In the genomic region with DNA sequence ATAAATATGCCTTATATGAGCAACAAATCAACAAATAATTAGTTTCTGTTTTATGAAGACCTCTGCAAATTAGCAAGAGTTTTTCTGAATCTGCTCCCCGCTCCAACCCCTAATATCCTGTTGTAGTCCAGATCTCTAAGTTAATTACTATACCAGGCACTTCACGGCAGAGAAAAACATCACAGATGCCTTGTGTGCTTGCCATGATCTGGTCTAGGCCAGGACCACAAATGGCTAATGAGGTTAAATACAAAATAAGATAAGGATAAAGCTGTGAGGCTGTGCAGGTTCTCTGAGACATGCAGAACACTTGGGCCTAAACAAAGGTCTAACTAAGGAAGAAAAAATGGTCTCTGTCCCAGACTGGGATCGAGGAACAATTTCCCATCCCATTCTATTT, we compare ENCODE assay signal across 2 cellular contexts.
A peak's percentile ranks its signal among the peaks of the same experiment; 100 is the strongest.
TF ChIP-seq lines count a peak whose summit lies in the region.

No MANE protein-coding gene starts in this region.

TF ChIP-seq in SK-N-SH, 30 proteins besides CTCF, POLR2A, EP300 and RAD21 (continues in another document):
- TF ChIP-seq ELF1 (IDR thresholded peaks at IDR 0.05) = no peak
- no peak for TF ChIP-seq NRF1 (IDR thresholded peaks at IDR 0.05; ENCODE audit: low read depth, low read length)
- TF ChIP-seq YY1 (IDR thresholded peaks at IDR 0.05; ENCODE audit: low read depth) = no peak
- TF ChIP-seq, protein P1, sequence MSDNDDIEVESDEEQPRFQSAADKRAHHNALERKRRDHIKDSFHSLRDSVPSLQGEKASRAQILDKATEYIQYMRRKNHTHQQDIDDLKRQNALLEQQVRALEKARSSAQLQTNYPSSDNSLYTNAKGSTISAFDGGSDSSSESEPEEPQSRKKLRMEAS (IDR thresholded peaks at IDR 0.05; ENCODE audit: low read depth) = no peak
- peak; percentile 89 for TF ChIP-seq CHD2 (IDR thresholded peaks at IDR 0.05; ENCODE audit: low read length, partially characterized antibody)
- no peak for TF ChIP-seq FOXM1 (IDR thresholded peaks at IDR 0.05; ENCODE audit: low read depth)
- TF ChIP-seq GABPA (IDR thresholded peaks at IDR 0.05; ENCODE audit: low read depth) = no peak
- TF ChIP-seq MXI1 (IDR thresholded peaks at IDR 0.05; ENCODE audit: low read depth, low read length) = peak; percentile 29; the same call in 1 of the 2 replicates
- TF ChIP-seq, protein P2, sequence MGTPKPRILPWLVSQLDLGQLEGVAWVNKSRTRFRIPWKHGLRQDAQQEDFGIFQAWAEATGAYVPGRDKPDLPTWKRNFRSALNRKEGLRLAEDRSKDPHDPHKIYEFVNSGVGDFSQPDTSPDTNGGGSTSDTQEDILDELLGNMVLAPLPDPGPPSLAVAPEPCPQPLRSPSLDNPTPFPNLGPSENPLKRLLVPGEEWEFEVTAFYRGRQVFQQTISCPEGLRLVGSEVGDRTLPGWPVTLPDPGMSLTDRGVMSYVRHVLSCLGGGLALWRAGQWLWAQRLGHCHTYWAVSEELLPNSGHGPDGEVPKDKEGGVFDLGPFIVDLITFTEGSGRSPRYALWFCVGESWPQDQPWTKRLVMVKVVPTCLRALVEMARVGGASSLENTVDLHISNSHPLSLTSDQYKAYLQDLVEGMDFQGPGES (IDR thresholded peaks at IDR 0.05; ENCODE audit: low read depth, low read length) = no peak
- no peak for TF ChIP-seq TAF1 (IDR thresholded peaks at IDR 0.05; ENCODE audit: borderline replicate concordance, low read depth, low read length)
- TF ChIP-seq, protein P3, sequence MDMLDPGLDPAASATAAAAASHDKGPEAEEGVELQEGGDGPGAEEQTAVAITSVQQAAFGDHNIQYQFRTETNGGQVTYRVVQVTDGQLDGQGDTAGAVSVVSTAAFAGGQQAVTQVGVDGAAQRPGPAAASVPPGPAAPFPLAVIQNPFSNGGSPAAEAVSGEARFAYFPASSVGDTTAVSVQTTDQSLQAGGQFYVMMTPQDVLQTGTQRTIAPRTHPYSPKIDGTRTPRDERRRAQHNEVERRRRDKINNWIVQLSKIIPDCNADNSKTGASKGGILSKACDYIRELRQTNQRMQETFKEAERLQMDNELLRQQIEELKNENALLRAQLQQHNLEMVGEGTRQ (IDR thresholded peaks at IDR 0.05; ENCODE audit: borderline replicate concordance, low read depth, low read length) = no peak
- no peak; the same call in 1 of the 2 replicates for TF ChIP-seq NFIC (IDR thresholded peaks at IDR 0.05; ENCODE audit: borderline replicate concordance)
- TF ChIP-seq SMC3 (IDR thresholded peaks at IDR 0.05; ENCODE audit: low read depth, low read length) = no peak; the same call in 1 of the 2 replicates
- no peak for TF ChIP-seq JUND (IDR thresholded peaks at IDR 0.05)
- TF ChIP-seq POLR2AphosphoS5 (IDR thresholded peaks at IDR 0.05; ENCODE audit: low read depth, low read length) = peak; percentile 58; the same call in 1 of the 2 replicates
- TF ChIP-seq FOXJ3 (CRISPR knock-in tag; IDR thresholded peaks at IDR 0.05) = peak; percentile 98
- no peak for TF ChIP-seq RXRA (IDR thresholded peaks at IDR 0.05; ENCODE audit: borderline replicate concordance, low read depth)
- no peak for TF ChIP-seq RFX5 (IDR thresholded peaks at IDR 0.05; ENCODE audit: low read length)
- no peak for TF ChIP-seq FOSL2 (IDR thresholded peaks at IDR 0.05; ENCODE audit: borderline replicate concordance, low read depth)
- no peak for TF ChIP-seq SIN3A (IDR thresholded peaks at IDR 0.05; ENCODE audit: borderline replicate concordance, low read depth, low read length)
- peak; percentile 97 for TF ChIP-seq GATA2 (CRISPR knock-in tag; IDR thresholded peaks at IDR 0.05)
- TF ChIP-seq EZH2phosphoT487 (IDR thresholded peaks at IDR 0.05; ENCODE audit: borderline replicate concordance, low read depth) = no peak
- TF ChIP-seq, protein P4, sequence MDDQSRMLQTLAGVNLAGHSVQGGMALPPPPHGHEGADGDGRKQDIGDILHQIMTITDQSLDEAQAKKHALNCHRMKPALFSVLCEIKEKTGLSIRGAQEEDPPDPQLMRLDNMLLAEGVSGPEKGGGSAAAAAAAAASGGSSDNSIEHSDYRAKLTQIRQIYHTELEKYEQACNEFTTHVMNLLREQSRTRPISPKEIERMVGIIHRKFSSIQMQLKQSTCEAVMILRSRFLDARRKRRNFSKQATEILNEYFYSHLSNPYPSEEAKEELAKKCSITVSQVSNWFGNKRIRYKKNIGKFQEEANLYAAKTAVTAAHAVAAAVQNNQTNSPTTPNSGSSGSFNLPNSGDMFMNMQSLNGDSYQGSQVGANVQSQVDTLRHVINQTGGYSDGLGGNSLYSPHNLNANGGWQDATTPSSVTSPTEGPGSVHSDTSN (IDR thresholded peaks at IDR 0.05) = no peak
- TF ChIP-seq TCF12 (IDR thresholded peaks at IDR 0.05) = peak; percentile 71
- TF ChIP-seq, protein P5, sequence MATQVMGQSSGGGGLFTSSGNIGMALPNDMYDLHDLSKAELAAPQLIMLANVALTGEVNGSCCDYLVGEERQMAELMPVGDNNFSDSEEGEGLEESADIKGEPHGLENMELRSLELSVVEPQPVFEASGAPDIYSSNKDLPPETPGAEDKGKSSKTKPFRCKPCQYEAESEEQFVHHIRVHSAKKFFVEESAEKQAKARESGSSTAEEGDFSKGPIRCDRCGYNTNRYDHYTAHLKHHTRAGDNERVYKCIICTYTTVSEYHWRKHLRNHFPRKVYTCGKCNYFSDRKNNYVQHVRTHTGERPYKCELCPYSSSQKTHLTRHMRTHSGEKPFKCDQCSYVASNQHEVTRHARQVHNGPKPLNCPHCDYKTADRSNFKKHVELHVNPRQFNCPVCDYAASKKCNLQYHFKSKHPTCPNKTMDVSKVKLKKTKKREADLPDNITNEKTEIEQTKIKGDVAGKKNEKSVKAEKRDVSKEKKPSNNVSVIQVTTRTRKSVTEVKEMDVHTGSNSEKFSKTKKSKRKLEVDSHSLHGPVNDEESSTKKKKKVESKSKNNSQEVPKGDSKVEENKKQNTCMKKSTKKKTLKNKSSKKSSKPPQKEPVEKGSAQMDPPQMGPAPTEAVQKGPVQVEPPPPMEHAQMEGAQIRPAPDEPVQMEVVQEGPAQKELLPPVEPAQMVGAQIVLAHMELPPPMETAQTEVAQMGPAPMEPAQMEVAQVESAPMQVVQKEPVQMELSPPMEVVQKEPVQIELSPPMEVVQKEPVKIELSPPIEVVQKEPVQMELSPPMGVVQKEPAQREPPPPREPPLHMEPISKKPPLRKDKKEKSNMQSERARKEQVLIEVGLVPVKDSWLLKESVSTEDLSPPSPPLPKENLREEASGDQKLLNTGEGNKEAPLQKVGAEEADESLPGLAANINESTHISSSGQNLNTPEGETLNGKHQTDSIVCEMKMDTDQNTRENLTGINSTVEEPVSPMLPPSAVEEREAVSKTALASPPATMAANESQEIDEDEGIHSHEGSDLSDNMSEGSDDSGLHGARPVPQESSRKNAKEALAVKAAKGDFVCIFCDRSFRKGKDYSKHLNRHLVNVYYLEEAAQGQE (IDR thresholded peaks at IDR 0.05; ENCODE audit: low read depth, low read length) = no peak
- peak; percentile 96 for TF ChIP-seq RCOR1 (IDR thresholded peaks at IDR 0.05; ENCODE audit: low read length)
- TF ChIP-seq, protein P6, sequence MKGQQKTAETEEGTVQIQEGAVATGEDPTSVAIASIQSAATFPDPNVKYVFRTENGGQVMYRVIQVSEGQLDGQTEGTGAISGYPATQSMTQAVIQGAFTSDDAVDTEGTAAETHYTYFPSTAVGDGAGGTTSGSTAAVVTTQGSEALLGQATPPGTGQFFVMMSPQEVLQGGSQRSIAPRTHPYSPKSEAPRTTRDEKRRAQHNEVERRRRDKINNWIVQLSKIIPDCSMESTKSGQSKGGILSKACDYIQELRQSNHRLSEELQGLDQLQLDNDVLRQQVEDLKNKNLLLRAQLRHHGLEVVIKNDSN (IDR thresholded peaks at IDR 0.05; ENCODE audit: borderline replicate concordance, low read depth) = no peak

TF ChIP-seq in H1, 55 proteins besides CTCF, POLR2A, EP300 and RAD21:
- TF ChIP-seq TEAD4 (IDR thresholded peaks at IDR 0.05; ENCODE audit: low read depth, low read length) (no peak), HDAC2 (IDR thresholded peaks at IDR 0.05; ENCODE audit: borderline replicate concordance in 1 of 2, low read depth in 2 of 2, low read length in 2 of 2) (no peak), BACH1 (IDR thresholded peaks at IDR 0.05; ENCODE audit: low read length) (no peak), POLR2AphosphoS5 (IDR thresholded peaks at IDR 0.05; ENCODE audit: low read depth, low read length) (no peak), BRCA1 (IDR thresholded peaks at IDR 0.05; ENCODE audit: low read depth, low read length) (no peak), POU5F1 (IDR thresholded peaks at IDR 0.05; ENCODE audit: low read depth, low read length) (no peak), YY1 (IDR thresholded peaks at IDR 0.05; ENCODE audit: low read depth, low read length) (no peak), SAP30 (IDR thresholded peaks at IDR 0.05; ENCODE audit: insufficient read depth, insufficient replicate concordance, low read length) (no peak)
- TF ChIP-seq, protein P7, sequence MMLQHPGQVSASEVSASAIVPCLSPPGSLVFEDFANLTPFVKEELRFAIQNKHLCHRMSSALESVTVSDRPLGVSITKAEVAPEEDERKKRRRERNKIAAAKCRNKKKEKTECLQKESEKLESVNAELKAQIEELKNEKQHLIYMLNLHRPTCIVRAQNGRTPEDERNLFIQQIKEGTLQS (IDR thresholded peaks at IDR 0.05; ENCODE audit: insufficient read depth, low read depth, low read length) = no peak
- TF ChIP-seq, protein P8, sequence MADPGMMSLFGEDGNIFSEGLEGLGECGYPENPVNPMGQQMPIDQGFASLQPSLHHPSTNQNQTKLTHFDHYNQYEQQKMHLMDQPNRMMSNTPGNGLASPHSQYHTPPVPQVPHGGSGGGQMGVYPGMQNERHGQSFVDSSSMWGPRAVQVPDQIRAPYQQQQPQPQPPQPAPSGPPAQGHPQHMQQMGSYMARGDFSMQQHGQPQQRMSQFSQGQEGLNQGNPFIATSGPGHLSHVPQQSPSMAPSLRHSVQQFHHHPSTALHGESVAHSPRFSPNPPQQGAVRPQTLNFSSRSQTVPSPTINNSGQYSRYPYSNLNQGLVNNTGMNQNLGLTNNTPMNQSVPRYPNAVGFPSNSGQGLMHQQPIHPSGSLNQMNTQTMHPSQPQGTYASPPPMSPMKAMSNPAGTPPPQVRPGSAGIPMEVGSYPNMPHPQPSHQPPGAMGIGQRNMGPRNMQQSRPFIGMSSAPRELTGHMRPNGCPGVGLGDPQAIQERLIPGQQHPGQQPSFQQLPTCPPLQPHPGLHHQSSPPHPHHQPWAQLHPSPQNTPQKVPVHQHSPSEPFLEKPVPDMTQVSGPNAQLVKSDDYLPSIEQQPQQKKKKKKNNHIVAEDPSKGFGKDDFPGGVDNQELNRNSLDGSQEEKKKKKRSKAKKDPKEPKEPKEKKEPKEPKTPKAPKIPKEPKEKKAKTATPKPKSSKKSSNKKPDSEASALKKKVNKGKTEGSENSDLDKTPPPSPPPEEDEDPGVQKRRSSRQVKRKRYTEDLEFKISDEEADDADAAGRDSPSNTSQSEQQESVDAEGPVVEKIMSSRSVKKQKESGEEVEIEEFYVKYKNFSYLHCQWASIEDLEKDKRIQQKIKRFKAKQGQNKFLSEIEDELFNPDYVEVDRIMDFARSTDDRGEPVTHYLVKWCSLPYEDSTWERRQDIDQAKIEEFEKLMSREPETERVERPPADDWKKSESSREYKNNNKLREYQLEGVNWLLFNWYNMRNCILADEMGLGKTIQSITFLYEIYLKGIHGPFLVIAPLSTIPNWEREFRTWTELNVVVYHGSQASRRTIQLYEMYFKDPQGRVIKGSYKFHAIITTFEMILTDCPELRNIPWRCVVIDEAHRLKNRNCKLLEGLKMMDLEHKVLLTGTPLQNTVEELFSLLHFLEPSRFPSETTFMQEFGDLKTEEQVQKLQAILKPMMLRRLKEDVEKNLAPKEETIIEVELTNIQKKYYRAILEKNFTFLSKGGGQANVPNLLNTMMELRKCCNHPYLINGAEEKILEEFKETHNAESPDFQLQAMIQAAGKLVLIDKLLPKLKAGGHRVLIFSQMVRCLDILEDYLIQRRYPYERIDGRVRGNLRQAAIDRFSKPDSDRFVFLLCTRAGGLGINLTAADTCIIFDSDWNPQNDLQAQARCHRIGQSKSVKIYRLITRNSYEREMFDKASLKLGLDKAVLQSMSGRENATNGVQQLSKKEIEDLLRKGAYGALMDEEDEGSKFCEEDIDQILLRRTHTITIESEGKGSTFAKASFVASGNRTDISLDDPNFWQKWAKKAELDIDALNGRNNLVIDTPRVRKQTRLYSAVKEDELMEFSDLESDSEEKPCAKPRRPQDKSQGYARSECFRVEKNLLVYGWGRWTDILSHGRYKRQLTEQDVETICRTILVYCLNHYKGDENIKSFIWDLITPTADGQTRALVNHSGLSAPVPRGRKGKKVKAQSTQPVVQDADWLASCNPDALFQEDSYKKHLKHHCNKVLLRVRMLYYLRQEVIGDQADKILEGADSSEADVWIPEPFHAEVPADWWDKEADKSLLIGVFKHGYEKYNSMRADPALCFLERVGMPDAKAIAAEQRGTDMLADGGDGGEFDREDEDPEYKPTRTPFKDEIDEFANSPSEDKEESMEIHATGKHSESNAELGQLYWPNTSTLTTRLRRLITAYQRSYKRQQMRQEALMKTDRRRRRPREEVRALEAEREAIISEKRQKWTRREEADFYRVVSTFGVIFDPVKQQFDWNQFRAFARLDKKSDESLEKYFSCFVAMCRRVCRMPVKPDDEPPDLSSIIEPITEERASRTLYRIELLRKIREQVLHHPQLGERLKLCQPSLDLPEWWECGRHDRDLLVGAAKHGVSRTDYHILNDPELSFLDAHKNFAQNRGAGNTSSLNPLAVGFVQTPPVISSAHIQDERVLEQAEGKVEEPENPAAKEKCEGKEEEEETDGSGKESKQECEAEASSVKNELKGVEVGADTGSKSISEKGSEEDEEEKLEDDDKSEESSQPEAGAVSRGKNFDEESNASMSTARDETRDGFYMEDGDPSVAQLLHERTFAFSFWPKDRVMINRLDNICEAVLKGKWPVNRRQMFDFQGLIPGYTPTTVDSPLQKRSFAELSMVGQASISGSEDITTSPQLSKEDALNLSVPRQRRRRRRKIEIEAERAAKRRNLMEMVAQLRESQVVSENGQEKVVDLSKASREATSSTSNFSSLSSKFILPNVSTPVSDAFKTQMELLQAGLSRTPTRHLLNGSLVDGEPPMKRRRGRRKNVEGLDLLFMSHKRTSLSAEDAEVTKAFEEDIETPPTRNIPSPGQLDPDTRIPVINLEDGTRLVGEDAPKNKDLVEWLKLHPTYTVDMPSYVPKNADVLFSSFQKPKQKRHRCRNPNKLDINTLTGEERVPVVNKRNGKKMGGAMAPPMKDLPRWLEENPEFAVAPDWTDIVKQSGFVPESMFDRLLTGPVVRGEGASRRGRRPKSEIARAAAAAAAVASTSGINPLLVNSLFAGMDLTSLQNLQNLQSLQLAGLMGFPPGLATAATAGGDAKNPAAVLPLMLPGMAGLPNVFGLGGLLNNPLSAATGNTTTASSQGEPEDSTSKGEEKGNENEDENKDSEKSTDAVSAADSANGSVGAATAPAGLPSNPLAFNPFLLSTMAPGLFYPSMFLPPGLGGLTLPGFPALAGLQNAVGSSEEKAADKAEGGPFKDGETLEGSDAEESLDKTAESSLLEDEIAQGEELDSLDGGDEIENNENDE (IDR thresholded peaks at IDR 0.05; ENCODE audit: insufficient replicate concordance, low read length) = no peak
